In genomic region chr21:38229260-38229877, GRCh38 we compare ENCODE assay signal across 17 cellular contexts. TPM values are rescaled to one million over a fixed set of nuclear protein-coding genes. Genes with fewer than 3 reads are reported as not detected.
DNase-seq lines count a peak whose midpoint lies in the region; ATAC-seq, FAIRE-seq and TF ChIP-seq lines count a peak whose summit lies in the region.
"Had no signal": no experiment of that assay in that cellular context is flagged by ENCODE, and none has a peak within 500 bp of the region (broad histone marks: within the 10 kb centered on the region; RNA-seq: fewer than 3 reads in every experiment).

No MANE protein-coding gene starts in this region.

- RAD21 ChIA-PET in GM12878 (lab: Charles Lee; ENCODE audit: unreplicated experiment), result no interaction called here

- BruUV-seq in GM12878 (replicated peaks; lab: Mats Ljungman, UMichigan), result no TSS peak

- no peak overlapping the region for H3K4me2 ChIP-seq in GM12878 (ENCODE audit: control insufficient read depth, insufficient read depth)

- no peaks in the 10 kb centered on the region for H3K79me2 ChIP-seq in GM12878 (ENCODE audit: control insufficient read depth, insufficient read depth, low read length)

- H3K27me3 ChIP-seq in GM12878 (replicated peaks in 1 of 2; ENCODE audit: control insufficient read depth in 2 of 2, insufficient read depth in 2 of 2, low read length in 1 of 2), result no peaks in the 10 kb centered on the region
- H3K27me3 ChIP-seq in left lung, result no peaks in the 10 kb centered on the region
- no peaks in the 10 kb centered on the region for H3K27me3 ChIP-seq in gastrocnemius medialis
- H3K27me3 ChIP-seq: ascending aorta, gastroesophageal sphincter, ovary, Peyer's patch had no signal

- no peak for TF ChIP-seq EP300 in GM12878 (IDR thresholded peaks at IDR 0.05; ENCODE audit: borderline replicate concordance in 1 of 2, control insufficient read depth in 1 of 2, low read depth in 2 of 2, low read length in 2 of 2)

- DNase-seq in Caki2 (ENCODE audit: low read depth), result peak; percentile 30
- peak; percentile 36 for DNase-seq in HT1080 (ENCODE audit: low read depth)
- no peak for DNase-seq in GM12878 (ENCODE audit: low read depth, low spot score)
- DNase-seq in left lung, result no peak
- DNase-seq in gastrocnemius medialis, result no peak
- DNase-seq in ureter (ENCODE audit: low spot score), result no peak
- no peak for DNase-seq in GF-D8 (lab: John Stamatoyannopoulos, UW)
- DNase-seq: activated CD4-positive, alpha-beta T cell treated with anti-CD3 and anti-CD28 coated beads for 48 hours; activated naive CD4-positive, alpha-beta T cell treated with Interleukin-2 at 50 U/mL for 16 hours; NCI-H2107; NCI-H69; ovary; Peyer's patch; stimulated activated CD4-positive, alpha-beta T cell treated with anti-CD3 and anti-CD28 coated beads, Interleukin-2, amount 100 ng/mL, for 24 hours had no signal

- no peaks in the 10 kb centered on the region for H4K20me1 ChIP-seq in GM12878 (ENCODE audit: control insufficient read depth, insufficient read depth)

- SMC1A ChIA-PET in GM12878 (lab: Charles Lee; ENCODE audit: uncharacterized antibody, unreplicated experiment), result interaction anchor here (3.1 kb wide), 1 partner anchor 14 kb away, joined by 16 read pairs; no protein-coding TSS in a partner anchor

- H3K9ac ChIP-seq in GM12878 (ENCODE audit: control insufficient read depth, insufficient read depth, low read length), result no peak overlapping the region

- H3K9me3 ChIP-seq in GM12878 (replicated peaks; ENCODE audit: control insufficient read depth, insufficient read depth, low read length), result peaks cover 18% of the 10 kb centered on the region
- peaks cover 6 to 62% of the 10 kb centered on the region in 2 donors for H3K9me3 ChIP-seq in left lung
- H3K9me3 ChIP-seq in gastrocnemius medialis, result peaks cover 0 to 6% (median 3%) of the 10 kb centered on the region in 3 donors

- in situ Hi-C loops in Caki2 (cut with HindIII; ENCODE audit: low pct_unique_long_range_greater_than_20kb, low sequenced_read_pairs), result loop anchor here (10.0 kb wide), 1 partner anchor 75 kb away; no protein-coding TSS in a partner anchor
- in situ Hi-C loops in GM12878 (cut with MboI), result loop anchor here (25.0 kb wide), 1 partner anchor 1717 kb away; no protein-coding TSS in a partner anchor
- in situ Hi-C loops in gastrocnemius medialis (cut with MboI; ENCODE audit: low sequenced_read_pairs in 4 of 4), result no loop called here

- TF ChIP-seq RAD21 in GM12878 (IDR thresholded peaks at IDR 0.05; ENCODE audit: insufficient read depth, low read depth, low read length), result no peak

- FAIRE-seq in GM12878 (lab: Jason Lieb, UNC), result no peak

- H3K36me3 ChIP-seq in GM12878 (ENCODE audit: control insufficient read depth in 2 of 2, insufficient read depth in 2 of 2, low read length in 1 of 2) (no peaks in the 10 kb centered on the region), left lung (no peaks in the 10 kb centered on the region), gastrocnemius medialis (no peaks in the 10 kb centered on the region)
- H3K36me3 ChIP-seq: ascending aorta, gastroesophageal sphincter, ovary, Peyer's patch had no signal

- H2AFZ ChIP-seq in GM12878 (ENCODE audit: control insufficient read depth, low read depth, low read length), result no peak overlapping the region

- intact Hi-C loops in GM12878 (cut with micrococcal nuclease; ENCODE audit: unreplicated experiment), result no loop called here
- intact Hi-C loops in left lung (cut with DNase I), result no loop called here
- intact Hi-C loops in gastrocnemius medialis (cut with DNase I; ENCODE audit: low total_unique reads), result no loop called here

- CTCF ChIA-PET in GM12878 (lab: Yijun Ruan, JAX), result interaction anchor here (0.6 to 2.8 kb wide), 4 partner anchors 10 to 122 kb away, joined by 3 to 13 read pairs (median 4); no protein-coding TSS in a partner anchor

- TF ChIP-seq CTCF in GM12878 (IDR thresholded peaks at IDR 0.05 in 2 of 3, conservative IDR thresholded peaks at IDR 0.05 in 1 of 3; ENCODE audit: control insufficient read depth in 2 of 3, extremely low read depth in 1 of 3, insufficient read depth in 1 of 3, low read depth in 3 of 3, low read length in 3 of 3), result no peak
- TF ChIP-seq CTCF in left lung (IDR thresholded peaks at IDR 0.05), result no peak
- TF ChIP-seq CTCF in gastrocnemius medialis (IDR thresholded peaks at IDR 0.05 in 4 of 5, conservative IDR thresholded peaks at IDR 0.05 in 1 of 5), result no peak

- WGBS in GM12878 (ENCODE audit: insufficient coverage, insufficient replicate concordance, low lambda C conversion rate, missing lambda C conversion rate), result 49% methylated on average over 9 of the region's 9 CpGs

- POLR2A ChIA-PET in GM12878 (lab: Charles Lee), result no interaction called here

- H3K4me1 ChIP-seq in GM12878 (ENCODE audit: control insufficient read depth, insufficient read depth, low read length) (no peaks in the 10 kb centered on the region), left lung (peaks cover 0 to 15% of the 10 kb centered on the region in 2 donors), gastrocnemius medialis (no peaks in the 10 kb centered on the region)
- H3K4me1 ChIP-seq: ascending aorta, gastroesophageal sphincter, Peyer's patch had no signal

- no peak for TF ChIP-seq POLR2A in GM12878 (IDR thresholded peaks at IDR 0.05; ENCODE audit: low read depth, low read length)
- TF ChIP-seq POLR2A in gastrocnemius medialis (IDR thresholded peaks at IDR 0.05), result no peak

- H3K4me3 ChIP-seq in GM12878 (no peak overlapping the region), left lung (no peak overlapping the region), gastrocnemius medialis (no peak overlapping the region)
- H3K4me3 ChIP-seq: ascending aorta, gastroesophageal sphincter, ovary had no signal

- H3K27ac ChIP-seq in GM12878 (ENCODE audit: control insufficient read depth, insufficient read depth), result no peak overlapping the region
- peak overlapping the region in 1 of 2 donors; percentile 82 for H3K27ac ChIP-seq in left lung
- no peak overlapping the region for H3K27ac ChIP-seq in gastrocnemius medialis
- H3K27ac ChIP-seq: ascending aorta, gastroesophageal sphincter, ovary, Peyer's patch had no signal

- ATAC-seq in GM12878, result no peak
- peak; percentile 41 for ATAC-seq in left lung
- no peak for ATAC-seq in gastrocnemius medialis
- ATAC-seq in GM18511 (IDR thresholded peaks at IDR 0.05; ENCODE audit: unreplicated experiment), result no peak
- ATAC-seq: gastroesophageal sphincter had no signal

TF ChIP-seq in GM12878, 131 proteins besides CTCF, POLR2A, EP300 and RAD21 (continues in another document):
- TF ChIP-seq ZNF687 (IDR thresholded peaks at IDR 0.05), result no peak
- TF ChIP-seq KLF5 (IDR thresholded peaks at IDR 0.05; ENCODE audit: partially characterized antibody), result peak; percentile 83

RNA-seq across cellular contexts. Expression of gene KCNJ15, which starts 27.4 kb away (rescaled TPM):
- total RNA-seq in Caki2 (2014; rRNA removed; shearing (Covaris generic); ENCODE audit: low replicate concordance), result not detected in 2 replicates
- 5.9 and 7.8 TPM in 2 replicates for total RNA-seq in HT1080 (2014; rRNA removed; shearing (Covaris generic))
- 0.83 and 1.6 TPM in 2 replicates for polyA plus RNA-seq in HT1080 (2015; cell fraction: cytosol; rRNA removed)
- polyA plus RNA-seq in HT1080 (2015; cell fraction: nucleus; rRNA removed), result 3.2 and 3.8 TPM in 2 replicates
- total RNA-seq in GM12878 (2013; cell fraction: nucleolus; rRNA removed), result 0.33 and 0.91 TPM in 2 replicates
- total RNA-seq in GM12878 (2014; rRNA removed) (not detected in 2 replicates), GM12878 (2014; rRNA removed; fragmentation: Illumina TruSeq; extraction: Trizol) (not detected in 2 replicates), GM12878 (2021) (0.46 and 0.56 TPM in 2 replicates), left lung (100 to 1,000 TPM in 1 of 2 donors, 10 to 100 TPM in 1; 87.3 to 103 TPM), gastrocnemius medialis (1 to 10 TPM in 1 of 4 donors, under 1 TPM in 3; 0.24 to 1.5 (median 0.37) TPM), ureter (58.5 TPM)
- not detected for polyA plus RNA-seq in GM12878 (2011; ENCODE audit: low read depth)
- polyA plus RNA-seq in GM12878 (2011; rRNA removed) (1.9 and 2.7 TPM in 2 replicates), GM12878 (2014; fragmentation: Illumina TruSeq; extraction: Trizol) (0.19 TPM in 1 of 2 replicates, not detected in the other), GM12878 (2014; fragmentation: Nextera tagmentation; extraction: Ambion mirVana) (under 1 TPM in 1 of 2 experiments, not detected in 1; 0.05 TPM), GM12878 (2014; rRNA removed) (0.16 TPM in 1 of 2 replicates, not detected in the other), GM12878 (2016; fragmentation: Nextera tagmentation; extraction: Ambion mirVana) (not detected)
- 1.5 and 1.8 TPM in 2 replicates for polyA plus RNA-seq in GM12878 (2011; cell fraction: cytosol; rRNA removed)
- 2.4 and 2.5 TPM in 2 replicates for polyA plus RNA-seq in GM12878 (2011; cell fraction: nucleus; rRNA removed)
- 0.08 and 0.34 TPM in 2 replicates for polyA plus RNA-seq in GM12878 (2012)
- 3.7 and 4.2 TPM in 2 replicates for polyA minus RNA-seq in GM12878 (2011; rRNA and poly(A)+ RNA removed)
- polyA minus RNA-seq in GM12878 (2011; cell fraction: cytosol; rRNA and poly(A)+ RNA removed), result 0.40 and 1.2 TPM in 2 replicates
- polyA minus RNA-seq in GM12878 (2011; cell fraction: nucleus; rRNA and poly(A)+ RNA removed), result 0.24 and 0.57 TPM in 2 replicates

Comparison
In these comparisons a context has a peak if more than half of its experiments do, and no peak if none do; other contexts are left out.
1. DNase-seq: peak in Caki2 (single experiment) and HT1080 (single experiment); none in GM12878 (single experiment), left lung (0 of 2), gastrocnemius medialis (0 of 2), ureter (single experiment) and GF-D8 (single experiment).
2. in situ Hi-C loops: an anchor here in Caki2 (10.0 kb wide) and GM12878 (25.0 kb wide); none called in gastrocnemius medialis.